Comparison of ENCODE assay signal across 1 cellular context in the genomic region with DNA sequence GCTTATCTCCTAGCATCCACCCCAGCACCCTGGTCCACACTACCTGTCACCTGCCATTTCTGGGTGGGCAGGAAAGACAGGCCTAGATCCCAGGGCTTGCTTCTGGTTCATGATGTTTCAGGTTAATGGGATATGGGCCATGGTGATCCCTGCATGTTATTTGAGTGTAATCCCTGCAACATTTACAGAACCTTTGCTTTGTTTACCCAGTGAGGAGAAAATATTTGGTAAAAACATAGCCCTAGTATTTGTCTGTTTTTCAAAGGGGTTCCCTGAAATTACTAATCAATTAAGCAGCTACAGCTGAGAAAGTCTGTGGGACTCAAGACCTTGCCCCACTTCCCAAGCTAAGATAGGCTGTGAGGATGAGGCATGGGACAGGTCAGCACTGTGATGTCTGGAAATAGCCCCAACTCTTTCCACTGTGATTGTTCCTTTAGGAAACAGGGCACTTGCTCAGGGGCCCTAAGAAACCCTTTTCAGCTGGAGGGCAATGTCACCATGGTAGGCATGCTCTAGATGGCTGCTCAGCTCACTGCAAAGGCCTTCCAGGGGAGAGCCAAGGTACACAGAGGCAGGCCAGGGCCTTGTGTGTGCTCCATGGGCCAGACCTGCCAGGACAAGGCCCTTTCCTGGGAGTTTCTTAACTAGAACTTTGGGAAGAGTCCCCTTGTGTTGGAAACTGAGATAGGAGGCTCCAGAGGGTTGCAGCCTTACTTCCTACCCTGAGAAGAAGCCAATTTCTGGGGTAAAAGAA.
TF ChIP-seq lines count a peak whose summit lies in the region.

No MANE protein-coding gene starts in this region.

TF ChIP-seq in A549, 52 proteins besides CTCF, POLR2A, EP300 and RAD21:
- TF ChIP-seq FOSL2 (IDR thresholded peaks at IDR 0.05) (no peak), FOSL2 (CRISPR knock-in tag; IDR thresholded peaks at IDR 0.05) (no peak), PHF8 (IDR thresholded peaks at IDR 0.05; ENCODE audit: borderline replicate concordance, low read depth) (no peak), TP53 (CRISPR knock-in tag; IDR thresholded peaks at IDR 0.05) (no peak), CEBPB (IDR thresholded peaks at IDR 0.05) (no peak), TFCP2L1 (CRISPR knock-in tag; IDR thresholded peaks at IDR 0.05) (no peak), CBX8 (IDR thresholded peaks at IDR 0.05) (no peak), SREBF2 (IDR thresholded peaks at IDR 0.05) (no peak), EHF (CRISPR knock-in tag; IDR thresholded peaks at IDR 0.05) (no peak), GATA3 (IDR thresholded peaks at IDR 0.05; ENCODE audit: borderline replicate concordance) (no peak)
- TF ChIP-seq, protein P1, sequence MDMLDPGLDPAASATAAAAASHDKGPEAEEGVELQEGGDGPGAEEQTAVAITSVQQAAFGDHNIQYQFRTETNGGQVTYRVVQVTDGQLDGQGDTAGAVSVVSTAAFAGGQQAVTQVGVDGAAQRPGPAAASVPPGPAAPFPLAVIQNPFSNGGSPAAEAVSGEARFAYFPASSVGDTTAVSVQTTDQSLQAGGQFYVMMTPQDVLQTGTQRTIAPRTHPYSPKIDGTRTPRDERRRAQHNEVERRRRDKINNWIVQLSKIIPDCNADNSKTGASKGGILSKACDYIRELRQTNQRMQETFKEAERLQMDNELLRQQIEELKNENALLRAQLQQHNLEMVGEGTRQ (IDR thresholded peaks at IDR 0.05), result no peak
- TF ChIP-seq, protein P2, sequence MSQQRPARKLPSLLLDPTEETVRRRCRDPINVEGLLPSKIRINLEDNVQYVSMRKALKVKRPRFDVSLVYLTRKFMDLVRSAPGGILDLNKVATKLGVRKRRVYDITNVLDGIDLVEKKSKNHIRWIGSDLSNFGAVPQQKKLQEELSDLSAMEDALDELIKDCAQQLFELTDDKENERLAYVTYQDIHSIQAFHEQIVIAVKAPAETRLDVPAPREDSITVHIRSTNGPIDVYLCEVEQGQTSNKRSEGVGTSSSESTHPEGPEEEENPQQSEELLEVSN (IDR thresholded peaks at IDR 0.05; ENCODE audit: borderline replicate concordance, low read depth), result no peak
- TF ChIP-seq, protein P3, sequence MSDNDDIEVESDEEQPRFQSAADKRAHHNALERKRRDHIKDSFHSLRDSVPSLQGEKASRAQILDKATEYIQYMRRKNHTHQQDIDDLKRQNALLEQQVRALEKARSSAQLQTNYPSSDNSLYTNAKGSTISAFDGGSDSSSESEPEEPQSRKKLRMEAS (IDR thresholded peaks at IDR 0.05), result no peak
